In genomic region chr1:30111431-30111830, GRCh38 we compare ENCODE assay signal across 9 cellular contexts.
DNase-seq lines count a peak whose midpoint lies in the region; ATAC-seq, FAIRE-seq and TF ChIP-seq lines count a peak whose summit lies in the region.
"Had no signal": no experiment of that assay in that cellular context is flagged by ENCODE, and none has a peak within 500 bp of the region (broad histone marks: within the 10 kb centered on the region; RNA-seq: fewer than 3 reads in every experiment).

No MANE protein-coding gene starts in this region.

- H3K4me3 Mint-ChIP-seq in brain: no peak overlapping the region

- peak; percentile 66 for TF ChIP-seq CTCF in AG04449 (IDR thresholded peaks at IDR 0.05; ENCODE audit: insufficient read depth, low read length, missing control alignments)
- peak; percentile 53 for TF ChIP-seq CTCF in GM10248 (IDR thresholded peaks at IDR 0.05; ENCODE audit: control extremely low read depth, extremely low read depth, low read depth, missing control alignments)
- peak; percentile 85 for TF ChIP-seq CTCF in brain (conservative IDR thresholded peaks at IDR 0.05)
- peak; percentile 54 for TF ChIP-seq CTCF in kidney (IDR thresholded peaks at IDR 0.05; ENCODE audit: borderline replicate concordance, extremely low read depth, insufficient read depth)
- peak; percentile 24 to 37 for TF ChIP-seq CTCF in tibial artery (IDR thresholded peaks at IDR 0.05)

- CTCF ChIA-PET in AG04449 (lab: Yijun Ruan, JAX) (interaction anchor here (0.6 to 4.4 kb wide), 20 partner anchors 9 to 880 kb away, joined by 3 to 34 read pairs (median 4); partner anchors contain the start of genes MECR and PTPRU), GM10248 (lab: Yijun Ruan, JAX) (interaction anchor here (0.9 kb wide), 1 partner anchor 8 kb away, joined by 3 read pairs; no protein-coding TSS in a partner anchor)

- H3K36me3 Mint-ChIP-seq in brain: no peaks in the 10 kb centered on the region

- H3K27ac ChIP-seq in kidney (ENCODE audit: low read depth in 2 of 2, low read length in 2 of 2): no peak overlapping the region
- H3K27ac ChIP-seq in tibial artery: no peak overlapping the region
- H3K27ac ChIP-seq: thoracic aorta had no signal

- POLR2A ChIA-PET in AG04449 (lab: Yijun Ruan, JAX) (no interaction called here), GM10248 (lab: Yijun Ruan, JAX) (no interaction called here)

- H3K27me3 ChIP-seq in tibial artery: peaks cover 0 to 65% of the 10 kb centered on the region in 2 donors

- no peak overlapping the region for H3K27ac Mint-ChIP-seq in brain

- H3K4me1 Mint-ChIP-seq in brain: peaks cover 15% of the 10 kb centered on the region

- no peak overlapping the region for H3K9ac ChIP-seq in kidney (ENCODE audit: low read length in 2 of 2)

- H3K36me3 ChIP-seq in kidney (ENCODE audit: control insufficient read depth in 1 of 2, insufficient read depth in 2 of 2, low read length in 2 of 2) (no peaks in the 10 kb centered on the region), tibial artery (no peaks in the 10 kb centered on the region)
- H3K36me3 ChIP-seq: thoracic aorta had no signal

- peaks cover 23% of the 10 kb centered on the region for H3K27me3 Mint-ChIP-seq in brain

- no peak for ATAC-seq in GM19035 (IDR thresholded peaks at IDR 0.05; ENCODE audit: unreplicated experiment)

- intact Hi-C loops in kidney (cut with DNase I) (no loop called here), tibial artery (cut with DNase I; ENCODE audit: low total_unique reads) (no loop called here)

- peaks cover 0 to 3% (median 0%) of the 10 kb centered on the region in 5 experiments for H3K9me3 Mint-ChIP-seq in brain

- H3K4me3 ChIP-seq in AG04449 (ENCODE audit: low read depth, low read length) (no peak overlapping the region), kidney (ENCODE audit: low read length in 2 of 2) (no peak overlapping the region), tibial artery (no peak overlapping the region)
- H3K4me3 ChIP-seq: thoracic aorta had no signal

- H3K9me3 ChIP-seq in kidney (ENCODE audit: control insufficient read depth in 1 of 2, low read length in 2 of 2) (no peaks in the 10 kb centered on the region), tibial artery (no peaks in the 10 kb centered on the region)
- H3K9me3 ChIP-seq: thoracic aorta had no signal

- no peaks in the 10 kb centered on the region for H3K4me1 ChIP-seq in kidney (ENCODE audit: control insufficient read depth in 1 of 2, insufficient read depth in 1 of 2, low read depth in 1 of 2, low read length in 2 of 2)
- H3K4me1 ChIP-seq in tibial artery: no peaks in the 10 kb centered on the region

- no peak for DNase-seq in AG04449 (ENCODE audit: low read depth, low spot score)
- DNase-seq in GM10248 (ENCODE audit: extremely low spot score): peak; percentile 35
- DNase-seq in NCI-H524 (lab: John Stamatoyannopoulos, UW): peak; percentile 21 to 68
- peak; percentile 67 for DNase-seq in kidney
- no peak for DNase-seq in tibial artery
- no peak for DNase-seq in activated naive CD4-positive, alpha-beta T cell treated with Interleukin-2 at 50 U/mL for 16 hours

- FAIRE-seq in kidney (lab: Jason Lieb, UNC): no peak

Comparison
In these comparisons a context has a peak if more than half of its experiments do, and no peak if none do; other contexts are left out.
1. DNase-seq: peak in GM10248 (single experiment), NCI-H524 (2 of 2) and kidney (single experiment); none in AG04449 (single experiment), tibial artery (0 of 2) and activated naive CD4-positive, alpha-beta T cell treated with Interleukin-2 at 50 U/mL for 16 hours (single experiment).
2. CTCF ChIP-seq: peak in every context shown above with its lines; median percentile 85 in brain; 66 in AG04449; 54 in kidney; 53 in GM10248; 30 in tibial artery.